Comparison of ENCODE assay signal across 7 cellular contexts in the genomic region with DNA sequence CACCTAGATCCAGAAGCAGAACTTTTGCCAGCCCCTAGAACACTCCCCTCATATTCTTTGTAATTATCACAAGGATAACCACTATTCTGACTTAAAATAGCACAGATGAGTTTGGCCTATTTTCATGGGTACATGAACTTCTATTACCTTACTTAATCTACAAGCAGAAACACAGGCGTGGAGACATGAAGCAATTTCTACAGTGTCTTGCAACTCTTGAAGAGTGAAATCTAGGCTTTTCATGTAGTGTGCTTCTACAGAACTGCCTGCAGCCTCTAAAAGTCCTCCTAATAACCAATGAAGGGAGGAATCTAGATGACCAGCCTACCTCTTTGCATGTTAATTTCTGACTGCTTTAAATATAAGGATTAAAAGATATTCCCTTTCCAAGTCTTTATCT.
"Had no signal": no experiment of that assay in that cellular context is flagged by ENCODE, and none has a peak within 500 bp of the region (broad histone marks: within the 10 kb centered on the region; RNA-seq: fewer than 3 reads in every experiment).

No MANE protein-coding gene starts in this region.

- H3K27ac ChIP-seq: HL-60, KMS-11 had no signal

- FAIRE-seq: HTR-8/SVneo, K562 had no signal

- DNase-seq: IMR-90, KBM-7, KG1 had no signal

- H3K9ac ChIP-seq: KMS-11 had no signal

- H3K4me2 ChIP-seq: KMS-11 had no signal

- ATAC-seq: K562 had no signal

- H3K4me3 ChIP-seq: K562 had no signal
